ENCODE assay signal across 20 cellular contexts in the genomic region with DNA sequence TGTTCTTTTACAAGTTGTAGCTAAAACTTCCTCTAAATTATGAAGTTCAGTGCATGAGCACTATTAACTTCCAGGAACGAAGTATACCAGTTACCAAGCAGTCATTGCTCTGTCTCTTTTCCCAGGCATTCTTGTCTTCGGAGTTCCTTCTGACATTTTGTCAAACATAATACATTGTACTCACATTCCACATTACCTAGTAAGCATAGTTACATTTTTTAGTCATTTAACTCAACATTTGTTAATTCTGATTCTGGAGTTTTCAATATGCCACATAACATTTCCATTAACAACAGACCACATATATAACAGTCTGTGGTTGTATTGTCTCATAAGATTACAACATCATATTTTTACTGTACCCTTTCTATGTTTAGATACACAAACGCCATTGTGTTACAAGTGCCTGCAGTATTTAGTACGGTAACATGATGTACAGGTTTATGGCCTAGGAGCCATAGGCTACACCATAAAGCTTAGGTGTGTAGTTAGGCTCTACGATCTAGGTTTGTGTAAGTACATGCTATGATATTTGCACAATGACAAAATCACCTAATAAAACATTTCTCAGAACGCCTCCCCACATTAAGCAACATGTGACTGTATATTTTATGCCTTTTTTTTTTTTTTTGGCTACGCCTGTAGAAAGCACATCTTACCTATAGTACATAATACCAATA.
DNase-seq lines count a peak whose midpoint lies in the region; ATAC-seq, FAIRE-seq and TF ChIP-seq lines count a peak whose summit lies in the region.
"Had no signal": no experiment of that assay in that cellular context is flagged by ENCODE, and none has a peak within 500 bp of the region (broad histone marks: within the 10 kb centered on the region; RNA-seq: fewer than 3 reads in every experiment).

No MANE protein-coding gene starts in this region.

- no peak overlapping the region for H2AFZ ChIP-seq in astrocyte (ENCODE audit: low read depth, low read length)
- no peak overlapping the region for H2AFZ ChIP-seq in hepatocyte
- H2AFZ ChIP-seq in MM.1S (ENCODE audit: low read length), result no peak overlapping the region
- H2AFZ ChIP-seq in osteoblast (ENCODE audit: low read length), result no peak overlapping the region
- H2AFZ ChIP-seq: PC-9 had no signal

- FAIRE-seq in astrocyte (lab: Jason Lieb, UNC), result no peak
- FAIRE-seq: A549, GM19239 had no signal

- no peak for ATAC-seq in Right ventricle myocardium superior (ENCODE audit: poor library complexity)
- ATAC-seq: A549 had no signal

- H3K27me3 ChIP-seq in astrocyte (ENCODE audit: insufficient read depth, low read length) (no peaks in the 10 kb centered on the region), hepatocyte (no peaks in the 10 kb centered on the region), MM.1S (replicated peaks; ENCODE audit: insufficient read depth, low read length) (no peaks in the 10 kb centered on the region), osteoblast (ENCODE audit: insufficient read depth, low read length) (no peaks in the 10 kb centered on the region)

- intact Hi-C loops in Right ventricle myocardium superior (cut with DNase I), result no loop called here

- no peak overlapping the region for H3K27ac Mint-ChIP-seq in astrocyte (ENCODE audit: unreplicated experiment)

- WGBS in hepatocyte (ENCODE audit: low lambda C conversion rate, missing lambda C conversion rate), result 70% methylated on average over 7 of the region's 7 CpGs

- H3K27me3 Mint-ChIP-seq in astrocyte (ENCODE audit: low read depth, unreplicated experiment), result no peaks in the 10 kb centered on the region

- H3K4me3 ChIP-seq in astrocyte (ENCODE audit: insufficient read depth, low read depth, low read length), result no peak overlapping the region
- H3K4me3 ChIP-seq in hepatocyte, result no peak overlapping the region
- no peak overlapping the region for H3K4me3 ChIP-seq in MM.1S (ENCODE audit: low read length)
- no peak overlapping the region for H3K4me3 ChIP-seq in osteoblast (ENCODE audit: insufficient read depth, low read length)
- H3K4me3 ChIP-seq: A549, PC-9 had no signal

- no peak overlapping the region for H3K4me3 Mint-ChIP-seq in astrocyte (ENCODE audit: unreplicated experiment)

- peaks cover 16% of the 10 kb centered on the region for H3K36me3 Mint-ChIP-seq in astrocyte (ENCODE audit: low read depth, unreplicated experiment)

- H4K20me1 ChIP-seq in astrocyte (ENCODE audit: insufficient read depth, low read length) (no peaks in the 10 kb centered on the region), hepatocyte (ENCODE audit: insufficient read depth, poor library complexity, severe bottlenecking) (no peaks in the 10 kb centered on the region), MM.1S (ENCODE audit: insufficient read depth, low read length) (no peaks in the 10 kb centered on the region), osteoblast (ENCODE audit: insufficient read depth, low read length) (no peaks in the 10 kb centered on the region)

- H3K27ac ChIP-seq in 22Rv1, result peak overlapping the region; percentile 19
- no peak overlapping the region for H3K27ac ChIP-seq in astrocyte (ENCODE audit: low read depth, low read length)
- H3K27ac ChIP-seq in hepatocyte, result peak overlapping the region; percentile 3
- H3K27ac ChIP-seq in MM.1S (ENCODE audit: low read length), result no peak overlapping the region
- H3K27ac ChIP-seq in osteoblast (ENCODE audit: low read depth, low read length), result no peak overlapping the region
- H3K27ac ChIP-seq: A549, C4-2B, HL-60 had no signal

- H3K9ac ChIP-seq in astrocyte (ENCODE audit: low read length), result no peak overlapping the region
- H3K9ac ChIP-seq in MM.1S (ENCODE audit: low read length), result no peak overlapping the region

- no peaks in the 10 kb centered on the region for H3K9me2 ChIP-seq in hepatocyte (replicated peaks; ENCODE audit: insufficient read depth)
- H3K9me2 ChIP-seq in MM.1S (replicated peaks; ENCODE audit: insufficient read depth, low read length), result no peaks in the 10 kb centered on the region

- H3K4me1 Mint-ChIP-seq in astrocyte (ENCODE audit: low read depth, unreplicated experiment), result peaks cover 13% of the 10 kb centered on the region

- no peaks in the 10 kb centered on the region for H3K9me3 ChIP-seq in astrocyte (ENCODE audit: insufficient read depth, low read depth, low read length)
- H3K9me3 ChIP-seq in hepatocyte (ENCODE audit: low read depth), result no peaks in the 10 kb centered on the region
- H3K9me3 ChIP-seq in MM.1S (replicated peaks; ENCODE audit: insufficient read depth, low read length), result no peaks in the 10 kb centered on the region
- H3K9me3 ChIP-seq in osteoblast (ENCODE audit: low read depth, low read length), result no peaks in the 10 kb centered on the region

- H3K4me1 ChIP-seq in astrocyte (ENCODE audit: insufficient read depth, low read length), result peaks cover 12% of the 10 kb centered on the region
- H3K4me1 ChIP-seq in hepatocyte (ENCODE audit: insufficient read depth), result peaks cover 4% of the 10 kb centered on the region
- no peaks in the 10 kb centered on the region for H3K4me1 ChIP-seq in MM.1S (ENCODE audit: low read length)
- H3K4me1 ChIP-seq in osteoblast (ENCODE audit: insufficient read depth, low read length), result peaks cover 24% of the 10 kb centered on the region
- H3K4me1 ChIP-seq: A549 had no signal

- TF ChIP-seq CTCF in 22Rv1 (IDR thresholded peaks at IDR 0.05) (no peak), astrocyte (IDR thresholded peaks at IDR 0.05; ENCODE audit: insufficient read depth, low read depth, low read length) (no peak), hepatocyte (IDR thresholded peaks at IDR 0.05; ENCODE audit: poor library complexity) (no peak), MM.1S (IDR thresholded peaks at IDR 0.05; ENCODE audit: low read length) (no peak), osteoblast (IDR thresholded peaks at IDR 0.05; ENCODE audit: extremely low read depth, low read depth, low read length) (no peak)

- no peak overlapping the region for H3K4me2 ChIP-seq in astrocyte (ENCODE audit: low read length)
- H3K4me2 ChIP-seq in hepatocyte, result no peak overlapping the region
- no peak overlapping the region for H3K4me2 ChIP-seq in MM.1S (ENCODE audit: low read depth, low read length)
- no peak overlapping the region for H3K4me2 ChIP-seq in osteoblast (ENCODE audit: insufficient read depth, low read length)
- H3K4me2 ChIP-seq: A549, PC-9 had no signal

- H3K79me2 ChIP-seq in astrocyte (ENCODE audit: insufficient read depth, low read length), result no peaks in the 10 kb centered on the region
- H3K79me2 ChIP-seq in hepatocyte, result no peaks in the 10 kb centered on the region
- no peaks in the 10 kb centered on the region for H3K79me2 ChIP-seq in MM.1S (ENCODE audit: low read length)
- H3K79me2 ChIP-seq in osteoblast (ENCODE audit: insufficient read depth, low read length), result no peaks in the 10 kb centered on the region

- H3K9me3 Mint-ChIP-seq in astrocyte (ENCODE audit: unreplicated experiment), result no peaks in the 10 kb centered on the region

- DNase-seq in EL (peak; percentile 4), astrocyte (ENCODE audit: low read depth) (peak; percentile 47), hepatocyte (ENCODE audit: low spot score) (no peak), MM.1S (no peak), osteoblast (ENCODE audit: insufficient read length, low spot score, missing footprints) (no peak), pons (ENCODE audit: low spot score) (no peak), Right ventricle myocardium superior (no peak)
- DNase-seq: H7, NCI-H1092, NCI-H146, NCI-H2081 treated with DMSO at 0.1 percent for 48 hours, NCI-H345, NCI-H748 treated with DMSO at 0.1 percent for 48 hours, PC-9, SW 1271 had no signal

- H3F3A ChIP-seq in MM.1S (ENCODE audit: insufficient read depth, low read length), result no peaks in the 10 kb centered on the region

- H3K36me3 ChIP-seq in astrocyte (ENCODE audit: insufficient read depth, low read length) (no peaks in the 10 kb centered on the region), hepatocyte (replicated peaks; ENCODE audit: insufficient read depth, low read depth) (no peaks in the 10 kb centered on the region), MM.1S (replicated peaks; ENCODE audit: insufficient read depth, low read length) (no peaks in the 10 kb centered on the region), osteoblast (ENCODE audit: insufficient read depth, low read length) (no peaks in the 10 kb centered on the region)

Comparison
In these comparisons a context has a peak if more than half of its experiments do, and no peak if none do; other contexts are left out.
1. H3K27ac ChIP-seq: peak in 22Rv1 (single experiment) and hepatocyte (single experiment); none in astrocyte (single experiment), MM.1S (single experiment) and osteoblast (single experiment).
2. DNase-seq: peak in EL (single experiment) and astrocyte (single experiment); none in hepatocyte (single experiment), MM.1S (single experiment), osteoblast (single experiment), pons (single experiment) and Right ventricle myocardium superior (single experiment).